ENCODE assay signal across 14 cellular contexts in the genomic region with DNA sequence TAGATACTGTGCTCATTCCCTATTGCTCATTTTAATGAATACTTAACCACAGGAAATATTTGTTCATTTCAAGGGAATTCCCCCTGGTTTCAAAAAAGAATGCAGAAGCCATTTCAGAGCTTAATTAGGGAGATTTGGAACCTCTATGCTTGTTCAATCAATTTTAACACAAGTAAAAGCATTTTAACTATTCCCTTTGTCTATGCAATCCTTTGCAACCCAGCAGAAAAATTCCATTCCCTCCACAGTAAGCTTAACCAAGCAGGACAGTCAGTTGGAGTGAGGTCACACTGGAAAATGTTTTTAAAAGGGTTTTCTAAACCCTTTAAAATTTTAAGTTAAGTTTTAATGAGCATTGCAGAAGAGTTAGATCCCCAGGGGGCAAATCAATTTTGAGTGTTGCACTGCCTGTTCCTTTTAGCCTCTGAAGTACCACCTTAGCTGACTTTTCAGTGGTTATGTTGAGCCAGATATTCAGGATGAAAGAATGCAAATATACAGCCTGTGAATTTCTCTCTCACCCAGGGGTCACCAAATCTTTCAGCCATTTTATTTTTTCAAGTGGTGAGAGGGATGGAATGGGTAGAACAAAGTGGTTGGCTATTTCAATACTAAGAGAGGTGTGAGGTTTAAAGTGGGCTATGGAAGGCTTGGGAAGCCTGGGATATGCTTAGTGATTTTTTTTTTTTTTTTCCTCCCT.
A peak's percentile ranks its signal among the peaks of the same experiment; 100 is the strongest.
DNase-seq lines count a peak whose midpoint lies in the region; ATAC-seq, FAIRE-seq and TF ChIP-seq lines count a peak whose summit lies in the region.
"Had no signal": no experiment of that assay in that cellular context is flagged by ENCODE, and none has a peak within 500 bp of the region (broad histone marks: within the 10 kb centered on the region; RNA-seq: fewer than 3 reads in every experiment).

No MANE protein-coding gene starts in this region.

- H3K9ac ChIP-seq in GM12878 (ENCODE audit: control insufficient read depth, insufficient read depth, low read length) (no peak overlapping the region), mesendoderm (ENCODE audit: low read length) (no peak overlapping the region)

- FAIRE-seq in GM12878 (lab: Jason Lieb, UNC), result no peak

- no peak overlapping the region for H3K27ac ChIP-seq in GM12878 (ENCODE audit: control insufficient read depth, insufficient read depth)
- H3K27ac ChIP-seq in mesendoderm (ENCODE audit: low read depth, low read length), result peak overlapping the region; percentile 81
- H3K27ac ChIP-seq: SJSA1 had no signal

- RAD21 ChIA-PET in GM12878 (lab: Charles Lee; ENCODE audit: unreplicated experiment), result interaction anchor here (0.6 to 5.4 kb wide), 8 partner anchors 9 to 171 kb away, joined by 3 to 59 read pairs (median 4); no protein-coding TSS in a partner anchor

- H3K79me2 ChIP-seq in GM12878 (ENCODE audit: control insufficient read depth, insufficient read depth, low read length), result no peaks in the 10 kb centered on the region
- no peaks in the 10 kb centered on the region for H3K79me2 ChIP-seq in mesendoderm (ENCODE audit: control insufficient read depth, insufficient read depth, low read length)

- no peak for TF ChIP-seq RAD21 in GM12878 (IDR thresholded peaks at IDR 0.05; ENCODE audit: insufficient read depth, low read depth, low read length)

- no peak overlapping the region for H2AK5ac ChIP-seq in mesendoderm (ENCODE audit: low read length)

- ATAC-seq in GM12878 (peak; percentile 67), HG03565 (IDR thresholded peaks at IDR 0.05; ENCODE audit: unreplicated experiment) (no peak)
- ATAC-seq: activated CD4-positive, alpha-beta T cell treated with anti-CD3 and anti-CD28 coated beads for 36 hours; activated T-helper 17 cell treated with anti-CD3 and anti-CD28 coated beads, Interleukin-2, amount 50 U/mL, for 72 hours; stimulated activated memory B cell treated with anti-CD40 and anti-IgM and Interleukin-4, amounts not matched to agents 10 μg/mL and 1 μg/mL and 100 μg/mL, for 72 hours had no signal

- CTCF ChIA-PET in AG04449 (lab: Yijun Ruan, JAX) (interaction anchor here (0.6 to 1.1 kb wide), 3 partner anchors 11 to 260 kb away, joined by 3 to 4 read pairs (median 3); no protein-coding TSS in a partner anchor), GM12878 (lab: Yijun Ruan, JAX) (interaction anchor here (1.0 to 2.2 kb wide), 5 partner anchors 9 to 260 kb away, joined by 3 to 9 read pairs (median 6); no protein-coding TSS in a partner anchor)

- peak overlapping the region; percentile 45 for H2BK120ac ChIP-seq in mesendoderm (ENCODE audit: low read depth, low read length)

- no peaks in the 10 kb centered on the region for H3K36me3 ChIP-seq in GM12878 (ENCODE audit: control insufficient read depth in 2 of 2, insufficient read depth in 2 of 2, low read length in 1 of 2)
- H3K36me3 ChIP-seq in mesendoderm (ENCODE audit: control insufficient read depth, insufficient read depth, low read length), result no peaks in the 10 kb centered on the region
- H3K36me3 ChIP-seq: SJSA1 had no signal

- SMC1A ChIA-PET in GM12878 (lab: Charles Lee; ENCODE audit: uncharacterized antibody, unreplicated experiment), result interaction anchor here (1.0 to 5.9 kb wide), 12 partner anchors 9 to 170 kb away, joined by 3 to 82 read pairs (median 5); no protein-coding TSS in a partner anchor

- H3K23ac ChIP-seq in mesendoderm (ENCODE audit: low read length), result no peak overlapping the region

- no peaks in the 10 kb centered on the region for H3K79me1 ChIP-seq in mesendoderm (ENCODE audit: low read length)

- DNase-seq in AG04449 (ENCODE audit: low read depth, low spot score), result peak; percentile 96
- DNase-seq in HS-27A (ENCODE audit: low read depth), result peak; percentile 9
- peak; percentile 3 for DNase-seq in GM12878 (ENCODE audit: low read depth, low spot score)
- DNase-seq in mesendoderm, result peak; percentile 85
- DNase-seq in effector CD4-positive, alpha-beta T cell, result no peak
- no peak for DNase-seq in activated CD8-positive, alpha-beta memory T cell treated with anti-CD3 and anti-CD28 coated beads, Interleukin-2, amount 50 U/mL, for 4 hours
- no peak for DNase-seq in NCI-H1694 (lab: John Stamatoyannopoulos, UW)
- DNase-seq: activated CD4-positive, alpha-beta T cell treated with anti-CD3 and anti-CD28 coated beads for 36 hours; head of caudate nucleus; stimulated activated CD4-positive, alpha-beta T cell treated with anti-CD3 and anti-CD28 coated beads, Interleukin-12 subunit alpha, Interleukin-12 subunit beta, amount 100 ng/mL, for 4 hours had no signal

- H3K4me3 ChIP-seq in AG04449 (ENCODE audit: low read depth, low read length) (no peak overlapping the region), GM12878 (no peak overlapping the region), mesendoderm (ENCODE audit: low read length) (no peak overlapping the region)
- H3K4me3 ChIP-seq: SJSA1 had no signal

- no TSS peak for BruUV-seq in GM12878 (replicated peaks; lab: Mats Ljungman, UMichigan)

- no peak for TF ChIP-seq POLR2A in GM12878 (IDR thresholded peaks at IDR 0.05; ENCODE audit: low read depth, low read length)

- H2AFZ ChIP-seq in GM12878 (ENCODE audit: control insufficient read depth, low read depth, low read length), result no peak overlapping the region

- in situ Hi-C loops in GM12878 (cut with MboI), result no loop called here

- intact Hi-C loops in GM12878 (cut with micrococcal nuclease; ENCODE audit: unreplicated experiment), result no loop called here

- peak overlapping the region; percentile 68 for H3K18ac ChIP-seq in mesendoderm (ENCODE audit: low read length)

- no peak for TF ChIP-seq EP300 in GM12878 (IDR thresholded peaks at IDR 0.05; ENCODE audit: borderline replicate concordance in 1 of 2, control insufficient read depth in 1 of 2, low read depth in 2 of 2, low read length in 2 of 2)

- no peak overlapping the region for H3K4me2 ChIP-seq in GM12878 (ENCODE audit: control insufficient read depth, insufficient read depth)
- H3K4me2 ChIP-seq in mesendoderm (ENCODE audit: low read length), result no peak overlapping the region

- H4K20me1 ChIP-seq in GM12878 (ENCODE audit: control insufficient read depth, insufficient read depth), result no peaks in the 10 kb centered on the region

- H3K56ac ChIP-seq in mesendoderm (ENCODE audit: low read length), result peak overlapping the region; percentile 17

- no peaks in the 10 kb centered on the region for H3K27me3 ChIP-seq in GM12878 (replicated peaks in 1 of 2; ENCODE audit: control insufficient read depth in 2 of 2, insufficient read depth in 2 of 2, low read length in 1 of 2)
- H3K27me3 ChIP-seq in mesendoderm (ENCODE audit: insufficient read depth, low read length, poor library complexity), result no peaks in the 10 kb centered on the region
- H3K27me3 ChIP-seq: SJSA1 had no signal

- no peak overlapping the region for H3K4ac ChIP-seq in mesendoderm (ENCODE audit: low read depth, low read length)

- H3K9me3 ChIP-seq in GM12878 (replicated peaks; ENCODE audit: control insufficient read depth, insufficient read depth, low read length), result no peaks in the 10 kb centered on the region
- H3K9me3 ChIP-seq: SJSA1 had no signal

- no peak overlapping the region for H4K8ac ChIP-seq in mesendoderm (ENCODE audit: low read depth, low read length)

- H3K4me1 ChIP-seq in GM12878 (ENCODE audit: control insufficient read depth, insufficient read depth, low read length), result no peaks in the 10 kb centered on the region
- no peaks in the 10 kb centered on the region for H3K4me1 ChIP-seq in mesendoderm (ENCODE audit: control insufficient read depth, low read depth, low read length)
- H3K4me1 ChIP-seq: SJSA1 had no signal

- H2BK15ac ChIP-seq in mesendoderm (replicated peaks; ENCODE audit: low read depth), result no peak overlapping the region

- H4K5ac ChIP-seq in mesendoderm (ENCODE audit: low read length), result no peak overlapping the region

- no peak overlapping the region for H2BK5ac ChIP-seq in mesendoderm (ENCODE audit: low read length)

- POLR2A ChIA-PET in AG04449 (lab: Yijun Ruan, JAX) (interaction anchor here (1.1 to 1.6 kb wide), 3 partner anchors 10 to 76 kb away, joined by 3 to 5 read pairs (median 3); no protein-coding TSS in a partner anchor), GM12878 (lab: Charles Lee) (interaction anchor here (1.1 to 2.7 kb wide), 6 partner anchors 9 to 29 kb away, joined by 3 to 23 read pairs (median 4); no protein-coding TSS in a partner anchor)

- TF ChIP-seq CTCF in AG04449 (IDR thresholded peaks at IDR 0.05; ENCODE audit: insufficient read depth, low read length, missing control alignments) (no peak), GM12878 (IDR thresholded peaks at IDR 0.05 in 2 of 3, conservative IDR thresholded peaks at IDR 0.05 in 1 of 3; ENCODE audit: control insufficient read depth in 2 of 3, extremely low read depth in 1 of 3, insufficient read depth in 1 of 3, low read depth in 3 of 3, low read length in 3 of 3) (no peak)

TF ChIP-seq in GM12878, 131 proteins besides CTCF, POLR2A, EP300 and RAD21 (continues in another document):
- TF ChIP-seq SMARCA5 (IDR thresholded peaks at IDR 0.05) (no peak), MEF2B (IDR thresholded peaks at IDR 0.05; ENCODE audit: partially characterized antibody, poor library complexity, severe bottlenecking) (peak; percentile 74), SMAD1 (IDR thresholded peaks at IDR 0.05; ENCODE audit: low read depth, partially characterized antibody) (no peak), NR2F1 (conservative IDR thresholded peaks at IDR 0.05) (peak; percentile 48; the same call in 1 of the 2 replicates), SRF (IDR thresholded peaks at IDR 0.05; ENCODE audit: low read depth in 2 of 2, low read length in 2 of 2) (no peak), NR2C1 (IDR thresholded peaks at IDR 0.05) (no peak), NRF1 (conservative IDR thresholded peaks at IDR 0.05; ENCODE audit: low read depth, low read length) (no peak), BMI1 (IDR thresholded peaks at IDR 0.05; ENCODE audit: borderline replicate concordance) (0 out of 2 replicates have a peak, but pooled peaks have one; percentile 47), ZNF217 (IDR thresholded peaks at IDR 0.05) (0 out of 2 replicates have a peak, but pooled peaks have one; percentile 24)
- TF ChIP-seq, protein P1, sequence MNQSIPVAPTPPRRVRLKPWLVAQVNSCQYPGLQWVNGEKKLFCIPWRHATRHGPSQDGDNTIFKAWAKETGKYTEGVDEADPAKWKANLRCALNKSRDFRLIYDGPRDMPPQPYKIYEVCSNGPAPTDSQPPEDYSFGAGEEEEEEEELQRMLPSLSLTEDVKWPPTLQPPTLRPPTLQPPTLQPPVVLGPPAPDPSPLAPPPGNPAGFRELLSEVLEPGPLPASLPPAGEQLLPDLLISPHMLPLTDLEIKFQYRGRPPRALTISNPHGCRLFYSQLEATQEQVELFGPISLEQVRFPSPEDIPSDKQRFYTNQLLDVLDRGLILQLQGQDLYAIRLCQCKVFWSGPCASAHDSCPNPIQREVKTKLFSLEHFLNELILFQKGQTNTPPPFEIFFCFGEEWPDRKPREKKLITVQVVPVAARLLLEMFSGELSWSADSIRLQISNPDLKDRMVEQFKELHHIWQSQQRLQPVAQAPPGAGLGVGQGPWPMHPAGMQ (IDR thresholded peaks at IDR 0.05; ENCODE audit: borderline replicate concordance), result no peak

Comparison
In these comparisons a context has a peak if more than half of its experiments do, and no peak if none do; other contexts are left out.
1. DNase-seq: peak in AG04449 (single experiment), HS-27A (single experiment), GM12878 (single experiment) and mesendoderm (single experiment); none in effector CD4-positive, alpha-beta T cell (single experiment), activated CD8-positive, alpha-beta memory T cell treated with anti-CD3 and anti-CD28 coated beads, Interleukin-2, amount 50 U/mL, for 4 hours (single experiment) and NCI-H1694 (single experiment).